ENCODE assay signal across 1 cellular context in the genomic region with DNA sequence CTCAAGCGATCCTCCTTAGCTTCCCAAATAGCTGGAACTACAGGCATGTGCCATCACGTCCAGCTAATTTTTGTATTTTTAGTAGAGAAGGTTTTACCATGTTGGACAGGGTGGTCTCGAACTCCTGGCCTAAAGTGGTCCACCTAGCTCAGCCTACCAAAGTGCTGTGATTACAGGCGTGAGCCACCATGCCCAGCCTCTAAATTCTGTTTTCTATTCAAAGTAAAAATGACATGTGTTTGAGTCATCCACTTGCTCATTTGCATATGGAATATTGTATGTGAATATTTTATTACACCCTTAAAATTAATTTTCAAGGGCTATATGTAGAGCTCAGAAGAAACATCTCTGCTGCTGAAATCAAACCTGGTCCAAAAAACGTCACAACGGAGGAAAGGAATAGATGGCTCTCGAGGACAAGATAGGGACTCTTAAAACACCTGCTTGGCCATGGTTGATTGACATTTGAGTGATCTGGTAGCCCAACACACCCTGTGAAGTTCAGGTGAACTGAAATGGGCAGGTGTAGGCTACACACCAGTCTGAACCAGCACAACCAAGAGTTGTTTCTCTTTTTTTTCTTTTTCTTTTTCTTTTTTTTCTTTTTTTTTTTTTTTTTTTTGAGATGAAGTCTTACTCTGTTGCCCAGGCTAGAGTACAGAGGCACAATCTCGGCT.
TF ChIP-seq lines count a peak whose summit lies in the region.

No MANE protein-coding gene starts in this region.

TF ChIP-seq in IMR-90, 13 proteins besides CTCF, POLR2A, EP300 and RAD21 (continued from another document):
- TF ChIP-seq USF2 (IDR thresholded peaks at IDR 0.05; ENCODE audit: low read depth, low read length) = no peak
- no peak for TF ChIP-seq MAZ (IDR thresholded peaks at IDR 0.05; ENCODE audit: borderline replicate concordance, low read depth, low read length)
- TF ChIP-seq ELK1 (IDR thresholded peaks at IDR 0.05; ENCODE audit: borderline replicate concordance, low read depth, low read length) = no peak
- TF ChIP-seq CHD1 (IDR thresholded peaks at IDR 0.05; ENCODE audit: low read depth, low read length) = no peak
- no peak for TF ChIP-seq NFE2L2 (IDR thresholded peaks at IDR 0.05; ENCODE audit: low read depth, low read length)
- no peak for TF ChIP-seq RFX5 (IDR thresholded peaks at IDR 0.05; ENCODE audit: low read depth, low read length)
- no peak for TF ChIP-seq MAFK (IDR thresholded peaks at IDR 0.05; ENCODE audit: low read depth, low read length)
- no peak for TF ChIP-seq CEBPB (IDR thresholded peaks at IDR 0.05; ENCODE audit: low read depth, low read length)
- no peak for TF ChIP-seq SMC3 (IDR thresholded peaks at IDR 0.05; ENCODE audit: low read depth, low read length)
- no peak for TF ChIP-seq FOS (IDR thresholded peaks at IDR 0.05; ENCODE audit: low read depth, low read length)
- TF ChIP-seq BHLHE40 (IDR thresholded peaks at IDR 0.05; ENCODE audit: low read depth, low read length) = no peak
